ENCODE assay signal across 8 cellular contexts in genomic region chr7:122886357-122887081, GRCh38. TPM values are rescaled to one million over a fixed set of nuclear protein-coding genes. Genes with fewer than 3 reads are reported as not detected.
DNase-seq lines count a peak whose midpoint lies in the region; ATAC-seq and TF ChIP-seq lines count a peak whose summit lies in the region.

Gene CADPS2, minus strand, starts transcription at chr7:122886460. Its CDS starts 123 bp downstream, at chr7:122886337.

- peaks cover 6% of the 10 kb centered on the region for H3K4me1 ChIP-seq in adipocyte (ENCODE audit: control insufficient read depth, insufficient read depth, low read length)
- peaks cover 5 to 10% of the 10 kb centered on the region in 2 donors for H3K4me1 ChIP-seq in neuronal stem cell (ENCODE audit: control insufficient read depth in 2 of 2, insufficient read depth in 1 of 2, low read depth in 1 of 2, low read length in 2 of 2)

- H3K9me3 ChIP-seq in adipocyte (ENCODE audit: control insufficient read depth, low read length): no peaks in the 10 kb centered on the region
- no peaks in the 10 kb centered on the region for H3K9me3 ChIP-seq in neuronal stem cell (replicated peaks in 1 of 2; ENCODE audit: control insufficient read depth in 2 of 2, insufficient read depth in 1 of 2, low read depth in 1 of 2, low read length in 2 of 2)

- H3K27me3 Mint-ChIP-seq in glutamatergic neuron (ENCODE audit: unreplicated experiment): peaks cover 10% of the 10 kb centered on the region

- H3K14ac ChIP-seq in neuronal stem cell (ENCODE audit: low read length): peak within 1 kb of the TSS; percentile 67

- peak within 1 kb of the TSS; percentile 50 for H2BK12ac ChIP-seq in neuronal stem cell (ENCODE audit: low read length)

- H2BK15ac ChIP-seq in neuronal stem cell (ENCODE audit: low read length): peak within 1 kb of the TSS; percentile 78

- H3K9me3 Mint-ChIP-seq in glutamatergic neuron (ENCODE audit: unreplicated experiment): peaks cover 4% of the 10 kb centered on the region

- H2AK5ac ChIP-seq in neuronal stem cell (ENCODE audit: low read depth, low read length): no peak within 1 kb of the TSS

- no peaks in the 10 kb centered on the region for H3K36me3 Mint-ChIP-seq in glutamatergic neuron (ENCODE audit: unreplicated experiment)

- TF ChIP-seq POLR2A in GM18951 (IDR thresholded peaks at IDR 0.05; ENCODE audit: extremely low read depth, insufficient read depth, insufficient read length): peak; percentile 32

- H3K36me3 ChIP-seq in adipocyte (ENCODE audit: control insufficient read depth, insufficient read depth, low read length, severe bottlenecking) (no peaks in the 10 kb centered on the region), neuronal stem cell (replicated peaks in 1 of 2; ENCODE audit: control insufficient read depth in 2 of 2, insufficient read depth in 2 of 2, low read length in 2 of 2) (no peaks in the 10 kb centered on the region)

- peak within 1 kb of the TSS; percentile 64 for H4K91ac ChIP-seq in neuronal stem cell (ENCODE audit: low read depth, low read length, poor library complexity)

- ATAC-seq in HG03095 (IDR thresholded peaks at IDR 0.05; ENCODE audit: unreplicated experiment): peak; percentile 67

- H3K4me3 ChIP-seq in adipocyte (ENCODE audit: low read length) (peak within 1 kb of the TSS; percentile 92), neuronal stem cell (ENCODE audit: low read length in 2 of 2) (peak within 1 kb of the TSS; percentile 90 to 91)

- TF ChIP-seq CTCF in glutamatergic neuron (IDR thresholded peaks at IDR 0.05; ENCODE audit: partially characterized antibody, unreplicated experiment): no peak

- H3K4me3 Mint-ChIP-seq in glutamatergic neuron (ENCODE audit: unreplicated experiment): peak within 1 kb of the TSS; percentile 93

- peak within 1 kb of the TSS; percentile 91 for H2BK5ac ChIP-seq in neuronal stem cell (ENCODE audit: low read length)

- H2BK120ac ChIP-seq in neuronal stem cell (ENCODE audit: low read depth, low read length): peak within 1 kb of the TSS; percentile 99

- DNase-seq in Ammon's horn (ENCODE audit: low spot score): peak; percentile 77
- DNase-seq in NCI-H2196 (lab: John Stamatoyannopoulos, UW; ENCODE audit: unreplicated experiment): peak; percentile 93
- peak; percentile 96 for DNase-seq in adipocyte (ENCODE audit: low read depth)
- DNase-seq in glutamatergic neuron: peak; percentile 66
- DNase-seq in neuronal stem cell (ENCODE audit: low spot score): peak; percentile 83
- no peak for DNase-seq in GOT3 (lab: John Stamatoyannopoulos, UW)

- no CpG with 5 or more reads among the region's 73 CpGs for WGBS in neuronal stem cell (ENCODE audit: extremely low coverage in 2 of 2, insufficient read length in 2 of 2, insufficient replicate concordance in 1 of 2), 2 donors

- H3K27me3 ChIP-seq in adipocyte (replicated peaks; ENCODE audit: control insufficient read depth, insufficient read depth, low read length) (no peaks in the 10 kb centered on the region), neuronal stem cell (ENCODE audit: control insufficient read depth in 3 of 3, insufficient read depth in 3 of 3, low read depth in 1 of 3, low read length in 3 of 3) (peaks cover 0 to 3% (median 0%) of the 10 kb centered on the region in 3 experiments)

- H3K18ac ChIP-seq in neuronal stem cell (ENCODE audit: low read length): peak within 1 kb of the TSS; percentile 95

- H3K27ac ChIP-seq in neuronal stem cell (replicated peaks; ENCODE audit: low read length): peak within 1 kb of the TSS; percentile 80

- no peak within 1 kb of the TSS for H4K8ac ChIP-seq in neuronal stem cell (ENCODE audit: low read depth, low read length)

- H3K79me1 ChIP-seq in neuronal stem cell (ENCODE audit: low read depth, low read length): no peaks in the 10 kb centered on the region

- H3K4ac ChIP-seq in neuronal stem cell (ENCODE audit: low read length): no peak within 1 kb of the TSS

- H2AFZ ChIP-seq in neuronal stem cell (ENCODE audit: low read length): peak within 1 kb of the TSS; percentile 99

- H3K23ac ChIP-seq in neuronal stem cell (ENCODE audit: low read depth, low read length, poor library complexity): peak within 1 kb of the TSS; percentile 90

- no peak within 1 kb of the TSS for H3K27ac Mint-ChIP-seq in glutamatergic neuron (ENCODE audit: unreplicated experiment)

- H3K9ac ChIP-seq in adipocyte (ENCODE audit: low read length): peak within 1 kb of the TSS; percentile 83
- peak within 1 kb of the TSS; percentile 96 for H3K9ac ChIP-seq in neuronal stem cell (ENCODE audit: low read depth, low read length, poor library complexity)

- H3K4me2 ChIP-seq in neuronal stem cell (ENCODE audit: insufficient read depth, low read length, poor library complexity, severe bottlenecking): peak within 1 kb of the TSS; percentile 100

- H3K4me1 Mint-ChIP-seq in glutamatergic neuron (ENCODE audit: low read depth, unreplicated experiment): peaks cover 2% of the 10 kb centered on the region

- in situ Hi-C loops in GM18951 (cut with MboI; ENCODE audit: low sequenced_read_pairs, unreplicated experiment): no loop called here

RNA-seq across cellular contexts. Expression of gene CADPS2, which starts in this region (rescaled TPM):
- 0.22 TPM for total RNA-seq in glutamatergic neuron (ENCODE audit: unreplicated experiment)
- polyA plus RNA-seq in neuronal stem cell (2013, experiment 1 of 2): 6.2 TPM
- polyA plus RNA-seq in neuronal stem cell (2013, experiment 2 of 2): 6.0 TPM

Comparison
In these comparisons a context has a peak if more than half of its experiments do, and no peak if none do; other contexts are left out.
1. Peak in DNase-seq in glutamatergic neuron; RNA of the gene not detected or under 1 TPM.